9 cellular contexts compared by ENCODE assay signal in the genomic region with DNA sequence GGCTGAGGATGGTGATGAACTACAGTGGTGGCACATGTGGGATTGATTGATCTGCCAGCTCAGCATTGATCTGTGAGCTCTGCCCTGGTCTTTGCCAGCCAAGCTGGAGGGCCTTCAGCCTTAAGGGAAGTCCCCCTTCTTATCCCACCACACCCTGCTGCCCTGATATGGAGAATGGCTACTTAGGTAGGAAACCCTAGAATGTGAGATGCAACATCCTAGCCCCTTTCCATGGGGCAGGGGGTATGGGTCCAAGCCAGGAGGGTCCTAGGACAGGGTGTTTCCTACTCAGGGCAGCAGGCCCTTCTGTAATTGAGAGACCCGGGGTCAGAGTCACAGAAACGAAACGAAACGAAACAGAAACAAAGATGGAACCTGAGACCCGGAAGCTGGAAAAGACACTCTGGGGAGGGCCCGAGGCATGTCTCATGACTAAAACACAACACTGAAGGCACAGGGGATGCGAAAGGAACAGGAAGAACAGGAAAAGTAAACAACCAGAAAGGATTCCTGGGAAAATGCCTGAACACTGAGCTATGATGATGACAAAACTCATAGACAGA. TPM values are rescaled to one million over a fixed set of nuclear protein-coding genes. Genes with fewer than 3 reads are reported as not detected.
DNase-seq lines count a peak whose midpoint lies in the region; ATAC-seq and TF ChIP-seq lines count a peak whose summit lies in the region.
"Had no signal": no experiment of that assay in that cellular context is flagged by ENCODE, and none has a peak within 500 bp of the region (broad histone marks: within the 10 kb centered on the region; RNA-seq: fewer than 3 reads in every experiment).

No MANE protein-coding gene starts in this region.

- no peak overlapping the region for H3K4me3 ChIP-seq in fibroblast of mammary gland (ENCODE audit: control insufficient read depth, low read depth, low read length)

- ATAC-seq in sciatic nerve (peak; percentile 86), GM19455 (IDR thresholded peaks at IDR 0.05; ENCODE audit: unreplicated experiment) (no peak), HG02588 (IDR thresholded peaks at IDR 0.05; ENCODE audit: unreplicated experiment) (no peak)

- peak; percentile 80 for DNase-seq in EH (ENCODE audit: low read depth)
- peak; percentile 45 for DNase-seq in RPMI8226
- DNase-seq in fibroblast of mammary gland (ENCODE audit: low read depth): peak; percentile 84
- DNase-seq in sciatic nerve (ENCODE audit: low spot score): peak; percentile 67
- DNase-seq in mesenteric fat pad (ENCODE audit: low spot score): no peak
- no peak for DNase-seq in HuH-7 (ENCODE audit: low spot score)
- DNase-seq: activated naive CD8-positive, alpha-beta T cell treated with anti-CD3 and anti-CD28 coated beads, Interleukin-2, amount 10 ng/mL, durations not matched to agents 7 days and 5 days had no signal

- intact Hi-C loops in sciatic nerve (cut with DNase I): no loop called here

- TF ChIP-seq CTCF in fibroblast of mammary gland (conservative IDR thresholded peaks at IDR 0.05; ENCODE audit: control insufficient read depth, insufficient read depth, low read depth, low read length): no peak

RNA-seq across cellular contexts. Expression of gene SULT1C2, which starts 16.9 kb away (rescaled TPM):
- total RNA-seq in sciatic nerve: 3.3 TPM
- 0.64 TPM for total RNA-seq in mesenteric fat pad
- total RNA-seq: activated naive CD8-positive, alpha-beta T cell treated with anti-CD3 and anti-CD28 coated beads, Interleukin-2, amount 10 ng/mL, durations not matched to agents 7 days and 5 days had no signal

RNA-seq across cellular contexts. Expression of gene SULT1C3, which starts 32.0 kb away (rescaled TPM):
- total RNA-seq in sciatic nerve (not detected), mesenteric fat pad (not detected)
- total RNA-seq: activated naive CD8-positive, alpha-beta T cell treated with anti-CD3 and anti-CD28 coated beads, Interleukin-2, amount 10 ng/mL, durations not matched to agents 7 days and 5 days had no signal

Comparison
In these comparisons a context has a peak if more than half of its experiments do, and no peak if none do; other contexts are left out.
1. DNase-seq: peak in EH (single experiment), RPMI8226 (single experiment), fibroblast of mammary gland (single experiment) and sciatic nerve (single experiment); none in mesenteric fat pad (single experiment) and HuH-7 (single experiment).